In the genomic region with DNA sequence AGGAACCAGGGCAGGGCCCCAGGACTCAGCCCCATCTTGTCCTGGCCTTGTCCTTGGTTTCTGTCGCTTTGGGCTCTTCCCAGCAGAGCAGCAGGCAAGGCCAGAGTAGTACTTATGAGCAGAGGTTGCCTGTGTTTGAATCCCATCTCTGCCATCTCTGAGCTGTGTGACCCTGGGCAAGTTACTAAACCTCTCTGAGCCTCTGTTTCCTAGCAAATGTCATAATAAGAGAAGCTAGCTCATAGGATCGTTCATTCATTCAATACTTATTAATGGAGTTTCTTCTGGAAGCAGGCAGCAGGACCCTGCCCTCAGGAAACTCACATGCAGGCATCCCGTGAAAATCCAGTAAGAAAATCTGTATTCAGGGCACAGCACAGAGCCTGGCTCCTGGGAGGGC, we compare ENCODE assay signal across 21 cellular contexts.
"Had no signal": no experiment of that assay in that cellular context is flagged by ENCODE, and none has a peak within 500 bp of the region (broad histone marks: within the 10 kb centered on the region; RNA-seq: fewer than 3 reads in every experiment).

No MANE protein-coding gene starts in this region.

- H3K4me1 ChIP-seq: colonic mucosa, gastrocnemius medialis, lower lobe of right lung, parathyroid adenoma, sigmoid colon, tibial nerve, upper lobe of left lung had no signal

- H3K4me3 ChIP-seq: colonic mucosa, gastrocnemius medialis, lower lobe of right lung, sigmoid colon, thoracic aorta, tibial nerve, upper lobe of left lung had no signal

- H3K36me3 ChIP-seq: colonic mucosa, gastrocnemius medialis, lower lobe of right lung, sigmoid colon, thoracic aorta, tibial nerve, upper lobe of left lung had no signal

- ATAC-seq: left ventricle myocardium superior; lower lobe of right lung; naive thymus-derived CD8-positive, alpha-beta T cell; stimulated activated memory B cell treated with anti-CD40 and anti-IgM and Interleukin-4, amounts not matched to agents 10 μg/mL and 1 μg/mL and 100 μg/mL, for 72 hours; stimulated activated naive CD8-positive, alpha-beta T cell treated with anti-CD3 and anti-CD28 coated beads, Interleukin-15, Interleukin-2, amounts not matched to agents 100 U/mL and 50 U/mL, for 24 hours had no signal

- DNase-seq: colonic mucosa; dermis blood vessel endothelial cell; effector CD4-positive, alpha-beta T cell; foreskin fibroblast; gastrocnemius medialis; head of caudate nucleus; left ventricle myocardium superior; lower lobe of right lung; naive thymus-derived CD8-positive, alpha-beta T cell; nephron progenitor cell; occipital lobe; sigmoid colon; stimulated activated CD4-positive, alpha-beta T cell treated with anti-CD3 and anti-CD28 coated beads, Interleukin-4, amount 100 ng/mL, for 4 hours; stimulated activated naive CD8-positive, alpha-beta T cell treated with anti-CD3 and anti-CD28 coated beads, Interleukin-15, Interleukin-2, amounts not matched to agents 100 U/mL and 50 U/mL, for 24 hours; upper lobe of left lung had no signal

- FAIRE-seq: keratinocyte, urothelium cell line had no signal

- H3K27me3 ChIP-seq: colonic mucosa, upper lobe of left lung had no signal

- H3K79me2 ChIP-seq: parathyroid adenoma had no signal

- H3K9ac ChIP-seq: parathyroid adenoma had no signal

- H3K9me3 ChIP-seq: colonic mucosa, gastrocnemius medialis, lower lobe of right lung, sigmoid colon, thoracic aorta, tibial nerve, upper lobe of left lung had no signal

- H2AFZ ChIP-seq: parathyroid adenoma had no signal

- H3K27ac ChIP-seq: colonic mucosa, gastrocnemius medialis, lower lobe of right lung, parathyroid adenoma, sigmoid colon, thoracic aorta, tibial nerve, upper lobe of left lung had no signal
